Comparison of ENCODE assay signal across 1 cellular context in genomic region chr20:46040902-46041535, GRCh38.
A peak's percentile ranks its signal among the peaks of the same experiment; 100 is the strongest.
TF ChIP-seq lines count a peak whose summit lies in the region.

No MANE protein-coding gene starts in this region.

TF ChIP-seq in HepG2, 621 proteins besides CTCF, POLR2A, EP300 and RAD21 (continued from another document and continues in another):
- no peak for TF ChIP-seq TBX3 (IDR thresholded peaks at IDR 0.05; ENCODE audit: borderline replicate concordance)
- peak; percentile 86 for TF ChIP-seq ZSCAN21 (CRISPR knock-in tag; IDR thresholded peaks at IDR 0.05; ENCODE audit: borderline replicate concordance)
- peak; percentile 70; the same call in 1 of the 2 replicates for TF ChIP-seq MAZ (IDR thresholded peaks at IDR 0.05; ENCODE audit: borderline replicate concordance, low read depth, low read length)
- TF ChIP-seq MAZ (CRISPR knock-in tag; IDR thresholded peaks at IDR 0.05; ENCODE audit: low read depth): peak; percentile 67; the same call in 1 of the 2 replicates
- TF ChIP-seq POGZ (CRISPR knock-in tag; IDR thresholded peaks at IDR 0.05): no peak
- TF ChIP-seq, protein P1, sequence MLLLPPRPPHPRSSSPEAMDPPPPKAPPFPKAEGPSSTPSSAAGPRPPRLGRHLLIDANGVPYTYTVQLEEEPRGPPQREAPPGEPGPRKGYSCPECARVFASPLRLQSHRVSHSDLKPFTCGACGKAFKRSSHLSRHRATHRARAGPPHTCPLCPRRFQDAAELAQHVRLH (CRISPR knock-in tag; IDR thresholded peaks at IDR 0.05; ENCODE audit: borderline replicate concordance, low read depth): peak; percentile 99
- TF ChIP-seq ZNF788 (CRISPR knock-in tag; IDR thresholded peaks at IDR 0.05; ENCODE audit: borderline replicate concordance): peak; percentile 46; the same call in 1 of the 2 replicates
- peak; percentile 84 for TF ChIP-seq TFE3 (CRISPR knock-in tag; IDR thresholded peaks at IDR 0.05)
- TF ChIP-seq, protein P2, sequence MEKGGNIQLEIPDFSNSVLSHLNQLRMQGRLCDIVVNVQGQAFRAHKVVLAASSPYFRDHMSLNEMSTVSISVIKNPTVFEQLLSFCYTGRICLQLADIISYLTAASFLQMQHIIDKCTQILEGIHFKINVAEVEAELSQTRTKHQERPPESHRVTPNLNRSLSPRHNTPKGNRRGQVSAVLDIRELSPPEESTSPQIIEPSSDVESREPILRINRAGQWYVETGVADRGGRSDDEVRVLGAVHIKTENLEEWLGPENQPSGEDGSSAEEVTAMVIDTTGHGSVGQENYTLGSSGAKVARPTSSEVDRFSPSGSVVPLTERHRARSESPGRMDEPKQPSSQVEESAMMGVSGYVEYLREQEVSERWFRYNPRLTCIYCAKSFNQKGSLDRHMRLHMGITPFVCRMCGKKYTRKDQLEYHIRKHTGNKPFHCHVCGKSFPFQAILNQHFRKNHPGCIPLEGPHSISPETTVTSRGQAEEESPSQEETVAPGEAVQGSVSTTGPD (CRISPR knock-in tag; IDR thresholded peaks at IDR 0.05): peak; percentile 33; the same call in 1 of the 2 replicates
- TF ChIP-seq ELF4 (CRISPR knock-in tag; IDR thresholded peaks at IDR 0.05; ENCODE audit: borderline replicate concordance): no peak
- TF ChIP-seq ZNF775 (CRISPR knock-in tag; IDR thresholded peaks at IDR 0.05; ENCODE audit: borderline replicate concordance): no peak
- TF ChIP-seq HNRNPH1 (optimal IDR thresholded peaks at IDR 0.05; ENCODE audit: low read depth, low read length): no peak
- TF ChIP-seq, protein P3, sequence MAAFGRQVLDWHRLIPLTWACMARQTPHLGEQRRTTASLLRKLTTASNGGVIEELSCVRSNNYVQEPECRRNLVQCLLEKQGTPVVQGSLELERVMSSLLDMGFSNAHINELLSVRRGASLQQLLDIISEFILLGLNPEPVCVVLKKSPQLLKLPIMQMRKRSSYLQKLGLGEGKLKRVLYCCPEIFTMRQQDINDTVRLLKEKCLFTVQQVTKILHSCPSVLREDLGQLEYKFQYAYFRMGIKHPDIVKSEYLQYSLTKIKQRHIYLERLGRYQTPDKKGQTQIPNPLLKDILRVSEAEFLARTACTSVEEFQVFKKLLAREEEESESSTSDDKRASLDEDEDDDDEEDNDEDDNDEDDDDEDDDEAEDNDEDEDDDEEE (CRISPR knock-in tag; IDR thresholded peaks at IDR 0.05): peak; percentile 76; the same call in 1 of the 2 replicates
- no peak for TF ChIP-seq ZNF850 (CRISPR knock-in tag; conservative IDR thresholded peaks at IDR 0.05)
- no peak; the same call in 1 of the 2 replicates for TF ChIP-seq ZNF589 (CRISPR knock-in tag; conservative IDR thresholded peaks at IDR 0.05)
- TF ChIP-seq ZNF7 (CRISPR knock-in tag; IDR thresholded peaks at IDR 0.05): peak; percentile 61
- peak; percentile 97 for TF ChIP-seq LRRFIP1 (CRISPR knock-in tag; conservative IDR thresholded peaks at IDR 0.05)
- peak; percentile 54; the same call in 1 of the 2 replicates for TF ChIP-seq ZMYM4 (CRISPR knock-in tag; IDR thresholded peaks at IDR 0.05)
- TF ChIP-seq DR1 (CRISPR knock-in tag; IDR thresholded peaks at IDR 0.05): no peak
- no peak for TF ChIP-seq ZNF512B (CRISPR knock-in tag; IDR thresholded peaks at IDR 0.05; ENCODE audit: borderline replicate concordance)
- peak; percentile 96 for TF ChIP-seq XBP1 (CRISPR knock-in tag; IDR thresholded peaks at IDR 0.05)
- peak; percentile 22; the same call in 1 of the 2 replicates for TF ChIP-seq HOXA9 (CRISPR knock-in tag; IDR thresholded peaks at IDR 0.05; ENCODE audit: borderline replicate concordance)
- no peak for TF ChIP-seq ZNF724P (CRISPR knock-in tag; IDR thresholded peaks at IDR 0.05; ENCODE audit: borderline replicate concordance)
- TF ChIP-seq ARID2 (CRISPR knock-in tag; IDR thresholded peaks at IDR 0.05; ENCODE audit: borderline replicate concordance): no peak
- no peak for TF ChIP-seq TP53 (CRISPR knock-in tag; conservative IDR thresholded peaks at IDR 0.05)
- TF ChIP-seq XRCC5 (optimal IDR thresholded peaks at IDR 0.05; ENCODE audit: low read length): peak; percentile 86
- no peak; the same call in 1 of the 2 replicates for TF ChIP-seq EED (CRISPR knock-in tag; IDR thresholded peaks at IDR 0.05)
- TF ChIP-seq CHCHD3 (CRISPR knock-in tag; IDR thresholded peaks at IDR 0.05): no peak
- peak; percentile 88; the same call in 1 of the 2 replicates for TF ChIP-seq TOE1 (CRISPR knock-in tag; IDR thresholded peaks at IDR 0.05)
- TF ChIP-seq MIER2 (CRISPR knock-in tag; IDR thresholded peaks at IDR 0.05): peak; percentile 99
- peak; percentile 61; the same call in 1 of the 2 replicates for TF ChIP-seq SIN3A (IDR thresholded peaks at IDR 0.05; ENCODE audit: borderline replicate concordance, low read depth, low read length)
- peak; percentile 80; the same call in 1 of the 2 replicates for TF ChIP-seq FOXM1 (CRISPR knock-in tag; IDR thresholded peaks at IDR 0.05)
- peak; percentile 43; the same call in 1 of the 2 replicates for TF ChIP-seq ZNF318 (CRISPR knock-in tag; IDR thresholded peaks at IDR 0.05)
- 0 out of 2 replicates have a peak, but pooled peaks have one; percentile 94 for TF ChIP-seq KLF9 (CRISPR knock-in tag; IDR thresholded peaks at IDR 0.05; ENCODE audit: low read depth)
- no peak for TF ChIP-seq ZNF101 (CRISPR knock-in tag; IDR thresholded peaks at IDR 0.05; ENCODE audit: borderline replicate concordance, low read depth)
- TF ChIP-seq FOXP4 (CRISPR knock-in tag; IDR thresholded peaks at IDR 0.05): peak; percentile 48; the same call in 1 of the 2 replicates
